Comparison of ENCODE assay signal across 9 cellular contexts in genomic region chr20:17835941-17836861, GRCh38.
DNase-seq lines count a peak whose midpoint lies in the region; ATAC-seq and TF ChIP-seq lines count a peak whose summit lies in the region.
"Had no signal": no experiment of that assay in that cellular context is flagged by ENCODE, and none has a peak within 500 bp of the region (broad histone marks: within the 10 kb centered on the region; RNA-seq: fewer than 3 reads in every experiment).

No MANE protein-coding gene starts in this region.

- H3K27ac Mint-ChIP-seq in brain = peak overlapping the region in 3 of 5 experiments; percentile 38 to 94 (median 91)

- no peak for ATAC-seq in HG02642 (IDR thresholded peaks at IDR 0.05; ENCODE audit: poor library complexity, unreplicated experiment)

- no peak overlapping the region for H3K4me3 ChIP-seq in skeletal muscle cell (ENCODE audit: low read depth, low read length)

- peaks cover 0 to 3% (median 0%) of the 10 kb centered on the region in 5 experiments for H3K9me3 Mint-ChIP-seq in brain

- DNase-seq in Daoy (ENCODE audit: low read depth) (peak; percentile 6), iris pigment epithelial cell (ENCODE audit: low read depth) (peak; percentile 88), skeletal muscle cell (ENCODE audit: low read depth) (peak; percentile 90), mesenteric fat pad (ENCODE audit: low spot score) (no peak), kidney glomerular epithelial cell (lab: John Stamatoyannopoulos, UW) (no peak)
- DNase-seq in stimulated activated CD4-positive, alpha-beta T cell treated with anti-CD3 and anti-CD28 coated beads, Interleukin-4, amount 100 ng/mL, for 1 hour = no peak
- DNase-seq: RPMI8226 had no signal

- peaks cover 39% of the 10 kb centered on the region for H3K4me1 Mint-ChIP-seq in brain

- no peak for TF ChIP-seq CTCF in brain (conservative IDR thresholded peaks at IDR 0.05)

- H3K4me3 Mint-ChIP-seq in brain = peak overlapping the region in 2 of 5 experiments; percentile 9 to 63

- H3K36me3 Mint-ChIP-seq in brain = no peaks in the 10 kb centered on the region

- H3K27me3 Mint-ChIP-seq in brain = peaks cover 4% of the 10 kb centered on the region

Comparison
In these comparisons a context has a peak if more than half of its experiments do, and no peak if none do; other contexts are left out.
1. DNase-seq: peak in Daoy (single experiment), iris pigment epithelial cell (single experiment) and skeletal muscle cell (single experiment); none in stimulated activated CD4-positive, alpha-beta T cell treated with anti-CD3 and anti-CD28 coated beads, Interleukin-4, amount 100 ng/mL, for 1 hour (single experiment), mesenteric fat pad (single experiment) and kidney glomerular epithelial cell (single experiment).